ENCODE assay signal across 23 cellular contexts in the genomic region with DNA sequence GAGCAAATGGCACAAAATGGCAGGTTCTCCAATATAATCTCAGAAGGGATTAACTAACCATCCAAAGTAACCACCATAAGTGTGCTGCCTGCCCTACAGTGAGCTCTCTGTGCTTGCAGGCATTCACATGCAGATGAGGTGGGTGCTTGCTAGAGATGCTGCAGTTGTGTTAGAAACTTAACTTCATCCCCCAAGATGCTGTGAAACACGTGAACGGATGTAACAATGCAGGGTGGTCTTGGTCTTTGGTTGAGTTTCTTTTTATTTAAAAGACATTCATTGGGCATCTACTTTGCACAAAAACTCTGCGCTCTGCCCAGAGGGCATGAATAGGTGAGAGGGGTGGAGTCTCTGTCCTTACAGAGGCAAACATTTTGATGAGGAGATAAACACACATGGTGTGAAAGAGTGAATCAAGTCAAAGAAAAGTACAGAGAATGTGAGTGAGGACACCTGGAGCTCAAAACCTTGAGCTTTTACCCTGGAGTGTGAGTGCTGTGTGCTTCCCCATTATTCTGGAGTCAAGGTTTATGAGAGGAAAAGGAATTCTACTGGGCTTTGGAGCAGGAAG.
"Had no signal": no experiment of that assay in that cellular context is flagged by ENCODE, and none has a peak within 500 bp of the region (broad histone marks: within the 10 kb centered on the region; RNA-seq: fewer than 3 reads in every experiment).

No MANE protein-coding gene starts in this region.

- H3K4me3 ChIP-seq: esophagus squamous epithelium, gastroesophageal sphincter, mucosa of descending colon, spleen, tibial artery, upper lobe of left lung, uterus had no signal

- H3K4me1 Mint-ChIP-seq: naive thymus-derived CD8-positive, alpha-beta T cell; stimulated activated memory B cell treated with anti-CD40 and anti-IgM and Interleukin-4, amounts not matched to agents 10 μg/mL and 1 μg/mL and 100 μg/mL, for 72 hours had no signal

- H3K4me1 ChIP-seq: esophagus squamous epithelium, gastroesophageal sphincter, spleen, tibial artery, upper lobe of left lung, uterus had no signal

- H3K36me3 ChIP-seq: esophagus squamous epithelium, gastroesophageal sphincter, spleen, tibial artery, upper lobe of left lung, uterus had no signal

- H3K36me3 Mint-ChIP-seq: naive thymus-derived CD8-positive, alpha-beta T cell; stimulated activated memory B cell treated with anti-CD40 and anti-IgM and Interleukin-4, amounts not matched to agents 10 μg/mL and 1 μg/mL and 100 μg/mL, for 72 hours had no signal

- H3K9me3 Mint-ChIP-seq: stimulated activated memory B cell treated with anti-CD40 and anti-IgM and Interleukin-4, amounts not matched to agents 10 μg/mL and 1 μg/mL and 100 μg/mL, for 72 hours; stimulated activated naive CD8-positive, alpha-beta T cell treated with anti-CD3 and anti-CD28 coated beads, Interleukin-15, Interleukin-2, amounts not matched to agents 100 ng/mL and 50 ng/mL, for 24 hours had no signal

- H3K27ac ChIP-seq: epithelial cell of prostate, esophagus squamous epithelium, gastroesophageal sphincter, spleen, tibial artery, upper lobe of left lung, uterus had no signal

- H3K27me3 ChIP-seq: tibial artery, upper lobe of left lung, uterus had no signal

- H3K27ac Mint-ChIP-seq: naive thymus-derived CD8-positive, alpha-beta T cell; stimulated activated memory B cell treated with anti-CD40 and anti-IgM and Interleukin-4, amounts not matched to agents 10 μg/mL and 1 μg/mL and 100 μg/mL, for 72 hours; stimulated activated naive CD8-positive, alpha-beta T cell treated with anti-CD3 and anti-CD28 coated beads, Interleukin-15, Interleukin-2, amounts not matched to agents 100 ng/mL and 50 ng/mL, for 24 hours had no signal

- ATAC-seq: gastroesophageal sphincter; left lobe of liver; mucosa of descending colon; naive thymus-derived CD8-positive, alpha-beta T cell; sciatic nerve had no signal

- FAIRE-seq: islet of Langerhans had no signal

- DNase-seq: effector memory CD4-positive, alpha-beta T cell; esophagus squamous epithelium; foreskin fibroblast; glutamatergic neuron; kidney glomerular epithelial cell; mammary epithelial cell; mucosa of descending colon; naive thymus-derived CD8-positive, alpha-beta T cell; posterior cingulate gyrus; spleen; stimulated activated CD4-positive, alpha-beta T cell treated with anti-CD3 and anti-CD28 coated beads, Interleukin-15, amount 100 ng/mL, for 24 hours; stimulated activated CD4-positive, alpha-beta T cell treated with anti-CD3 and anti-CD28 coated beads, Interleukin-1b, Interleukin-23, amount 100 ng/mL, for 48 hours; stimulated activated CD4-positive, alpha-beta T cell treated with anti-CD3 and anti-CD28 coated beads, Interleukin-4, amount 100 ng/mL, for 24 hours; tibial artery; upper lobe of left lung; uterus had no signal

- H3K9me3 ChIP-seq: esophagus squamous epithelium, gastroesophageal sphincter, mucosa of descending colon, tibial artery, upper lobe of left lung, uterus had no signal

- H3K4me3 Mint-ChIP-seq: naive thymus-derived CD8-positive, alpha-beta T cell; stimulated activated memory B cell treated with anti-CD40 and anti-IgM and Interleukin-4, amounts not matched to agents 10 μg/mL and 1 μg/mL and 100 μg/mL, for 72 hours; stimulated activated naive CD8-positive, alpha-beta T cell treated with anti-CD3 and anti-CD28 coated beads, Interleukin-15, Interleukin-2, amounts not matched to agents 100 ng/mL and 50 ng/mL, for 24 hours had no signal
